14 cellular contexts compared by ENCODE assay signal in genomic region chr13:60584976-60585375, GRCh38.
A peak's percentile ranks its signal among the peaks of the same experiment; 100 is the strongest.
DNase-seq lines count a peak whose midpoint lies in the region; TF ChIP-seq lines count a peak whose summit lies in the region.
"Had no signal": no experiment of that assay in that cellular context is flagged by ENCODE, and none has a peak within 500 bp of the region (broad histone marks: within the 10 kb centered on the region; RNA-seq: fewer than 3 reads in every experiment).

No MANE protein-coding gene starts in this region.

- H3K79me2 ChIP-seq in H9 (ENCODE audit: insufficient read depth, low read length) (no peaks in the 10 kb centered on the region), hepatocyte (no peaks in the 10 kb centered on the region)

- no peak overlapping the region for H4K8ac ChIP-seq in H9 (replicated peaks; ENCODE audit: insufficient read length, low read depth, low read length)

- H3K4me1 Mint-ChIP-seq in H9 = peaks cover 44 to 45% of the 10 kb centered on the region in 2 experiments

- peak overlapping the region; percentile 69 for H3K18ac ChIP-seq in H9 (ENCODE audit: insufficient read length, low read depth, low read length)

- no peak overlapping the region for H3K4ac ChIP-seq in H9 (ENCODE audit: low read depth, low read length)

- H3K4me3 ChIP-seq in astrocyte of the cerebellum (ENCODE audit: low read depth, low read length) (no peak overlapping the region), hepatocyte (no peak overlapping the region)
- H3K4me3 ChIP-seq: esophagus muscularis mucosa had no signal

- H3K4me1 ChIP-seq in H9 (ENCODE audit: insufficient read depth, low read length) (peaks cover 8% of the 10 kb centered on the region; the same call in 1 of the 2 replicates), hepatocyte (ENCODE audit: insufficient read depth) (no peaks in the 10 kb centered on the region)
- H3K4me1 ChIP-seq: esophagus muscularis mucosa had no signal

- peak overlapping the region; percentile 98 to 99 (median 98) for H3K27ac Mint-ChIP-seq in H9
- H3K27ac Mint-ChIP-seq: activated CD4-positive, alpha-beta T cell treated with anti-CD3 and anti-CD28 coated beads, Interleukin-2, amount 10 ng/mL, durations not matched to agents 24 days and 14 days had no signal

- no peak overlapping the region for H3T11ph ChIP-seq in H9 (ENCODE audit: low read length)

- H2AFZ ChIP-seq in H9 (ENCODE audit: low read length) (no peak overlapping the region), hepatocyte (peak overlapping the region; percentile 29)

- H2AK5ac ChIP-seq in H9 (ENCODE audit: insufficient read length, low read length) = no peak overlapping the region

- no peak overlapping the region for H4K91ac ChIP-seq in H9 (ENCODE audit: insufficient read length, low read depth, low read length)

- peak overlapping the region; percentile 53 for H2BK12ac ChIP-seq in H9 (ENCODE audit: insufficient read length, low read depth, low read length)

- H2BK120ac ChIP-seq in H9 (ENCODE audit: low read depth, low read length, poor library complexity, severe bottlenecking) = peak overlapping the region; percentile 64

- H4K20me1 ChIP-seq in H9 (ENCODE audit: control insufficient read depth, insufficient read depth, insufficient read length) (no peaks in the 10 kb centered on the region), hepatocyte (ENCODE audit: insufficient read depth, poor library complexity, severe bottlenecking) (no peaks in the 10 kb centered on the region)

- H3K27me3 ChIP-seq in H9 (ENCODE audit: insufficient read depth, low read length) (no peaks in the 10 kb centered on the region), hepatocyte (no peaks in the 10 kb centered on the region)
- H3K27me3 ChIP-seq: esophagus muscularis mucosa had no signal

- H3K23ac ChIP-seq in H9 (ENCODE audit: insufficient read length, low read depth, low read length) = no peak overlapping the region

- H3K4me3 Mint-ChIP-seq in H9 = peak overlapping the region in 1 of 2 experiments; percentile 56; a peak in 3 of 5 replicates
- H3K4me3 Mint-ChIP-seq: activated CD4-positive, alpha-beta T cell treated with anti-CD3 and anti-CD28 coated beads, Interleukin-2, amount 10 ng/mL, durations not matched to agents 24 days and 14 days had no signal

- no peaks in the 10 kb centered on the region for H3K36me3 ChIP-seq in hepatocyte (replicated peaks; ENCODE audit: insufficient read depth, low read depth)
- H3K36me3 ChIP-seq: esophagus muscularis mucosa had no signal

- WGBS in H9 (ENCODE audit: extremely low coverage, insufficient read length, low lambda C conversion rate) = no CpG with 5 or more reads among the region's 11 CpGs
- 45% methylated on average over 11 of the region's 11 CpGs for WGBS in hepatocyte (ENCODE audit: low lambda C conversion rate, missing lambda C conversion rate)

- no peak overlapping the region for H4K5ac ChIP-seq in H9 (ENCODE audit: insufficient read length, low read depth, low read length)

- intact Hi-C loops in posterior cingulate gyrus (cut with DNase I) = no loop called here

- peaks cover 10 to 13% of the 10 kb centered on the region in 2 experiments for H3K9me3 Mint-ChIP-seq in H9

- peak overlapping the region; percentile 4 for H3K4me2 ChIP-seq in H9 (ENCODE audit: insufficient read depth, insufficient read length, low read length)
- H3K4me2 ChIP-seq in hepatocyte = peak overlapping the region; percentile 65

- no peaks in the 10 kb centered on the region for H3K9me3 ChIP-seq in H9 (ENCODE audit: control insufficient read depth, low read depth, low read length)
- H3K9me3 ChIP-seq in hepatocyte (ENCODE audit: low read depth) = no peaks in the 10 kb centered on the region

- no peak overlapping the region for H3K56ac ChIP-seq in H9 (ENCODE audit: insufficient read length, low read depth, low read length)

- no peaks in the 10 kb centered on the region for H3K9me2 ChIP-seq in hepatocyte (replicated peaks; ENCODE audit: insufficient read depth)

- no peaks in the 10 kb centered on the region for H3K27me3 Mint-ChIP-seq in H9 (ENCODE audit: low read depth)
- H3K27me3 Mint-ChIP-seq: activated CD4-positive, alpha-beta T cell treated with anti-CD3 and anti-CD28 coated beads, Interleukin-2, amount 10 ng/mL, durations not matched to agents 24 days and 14 days had no signal

- H3K14ac ChIP-seq in H9 (ENCODE audit: insufficient read depth, low read length) = peak overlapping the region; percentile 41; the same call in 1 of the 2 replicates

- H3K36me3 Mint-ChIP-seq in H9 (ENCODE audit: insufficient read depth in 1 of 3, low read depth in 3 of 3) = peaks cover 10 to 12% (median 11%) of the 10 kb centered on the region in 3 experiments

- in situ Hi-C loops in astrocyte of the cerebellum (cut with HindIII; ENCODE audit: low sequenced_read_pairs) = no loop called here

- H2BK15ac ChIP-seq in H9 (ENCODE audit: low read depth, low read length) = no peak overlapping the region

- H3K23me2 ChIP-seq in H9 (ENCODE audit: insufficient read length, low read depth, low read length, poor library complexity, severe bottlenecking) = no peaks in the 10 kb centered on the region

- H3K79me1 ChIP-seq in H9 (ENCODE audit: insufficient read depth, low read depth, low read length, poor library complexity, severe bottlenecking) = no peaks in the 10 kb centered on the region

- DNase-seq in H9 (peak; percentile 83), astrocyte of the cerebellum (ENCODE audit: low read depth) (peak; percentile 16), hepatocyte (ENCODE audit: low spot score) (peak; percentile 46), posterior cingulate gyrus (peak in 9 of 10 donors; percentile 15 to 91 (median 44)), HuH-7.5 (ENCODE audit: low spot score) (no peak), middle frontal gyrus (ENCODE audit: extremely low spot score, low spot score) (no peak)
- DNase-seq in effector CD8-positive, alpha-beta T cell (lab: John Stamatoyannopoulos, UW) = no peak
- DNase-seq in activated CD8-positive, alpha-beta memory T cell treated with anti-CD3 and anti-CD28 coated beads, Interleukin-2, amount 50 U/mL, for 4 hours = no peak
- DNase-seq: activated CD4-positive, alpha-beta T cell treated with anti-CD3 and anti-CD28 coated beads, Interleukin-2, amount 10 ng/mL, durations not matched to agents 24 days and 14 days; central memory CD4-positive, alpha-beta T cell; Kasumi-1; left colon; NCI-H2171 had no signal

- H3K27ac ChIP-seq in H9 (ENCODE audit: insufficient read length, low read depth, low read length) (peak overlapping the region; percentile 76), hepatocyte (peak overlapping the region; percentile 51)
- H3K27ac ChIP-seq: esophagus muscularis mucosa had no signal

- peak overlapping the region; percentile 33 for H2BK5ac ChIP-seq in H9 (ENCODE audit: insufficient read length, low read length)

- TF ChIP-seq CTCF in H9 (conservative IDR thresholded peaks at IDR 0.05) = no peak
- no peak for TF ChIP-seq CTCF in astrocyte of the cerebellum (IDR thresholded peaks at IDR 0.05; ENCODE audit: low read depth, low read length, missing control alignments)
- TF ChIP-seq CTCF in hepatocyte (IDR thresholded peaks at IDR 0.05; ENCODE audit: poor library complexity) = no peak

- no peak overlapping the region for H2BK20ac ChIP-seq in H9 (ENCODE audit: low read depth, low read length, poor library complexity, severe bottlenecking)

- H3K9ac ChIP-seq in H9 (ENCODE audit: extremely low read depth, insufficient read length, low read length) = no peak overlapping the region

Comparison
In these comparisons a context has a peak if more than half of its experiments do, and no peak if none do; other contexts are left out.
1. DNase-seq: peak in H9 (single experiment), astrocyte of the cerebellum (single experiment), hepatocyte (single experiment) and posterior cingulate gyrus (9 of 10); none in effector CD8-positive, alpha-beta T cell (single experiment), activated CD8-positive, alpha-beta memory T cell treated with anti-CD3 and anti-CD28 coated beads, Interleukin-2, amount 50 U/mL, for 4 hours (single experiment), HuH-7.5 (single experiment) and middle frontal gyrus (single experiment).